Comparison of ENCODE assay signal across 1 cellular context in the genomic region with DNA sequence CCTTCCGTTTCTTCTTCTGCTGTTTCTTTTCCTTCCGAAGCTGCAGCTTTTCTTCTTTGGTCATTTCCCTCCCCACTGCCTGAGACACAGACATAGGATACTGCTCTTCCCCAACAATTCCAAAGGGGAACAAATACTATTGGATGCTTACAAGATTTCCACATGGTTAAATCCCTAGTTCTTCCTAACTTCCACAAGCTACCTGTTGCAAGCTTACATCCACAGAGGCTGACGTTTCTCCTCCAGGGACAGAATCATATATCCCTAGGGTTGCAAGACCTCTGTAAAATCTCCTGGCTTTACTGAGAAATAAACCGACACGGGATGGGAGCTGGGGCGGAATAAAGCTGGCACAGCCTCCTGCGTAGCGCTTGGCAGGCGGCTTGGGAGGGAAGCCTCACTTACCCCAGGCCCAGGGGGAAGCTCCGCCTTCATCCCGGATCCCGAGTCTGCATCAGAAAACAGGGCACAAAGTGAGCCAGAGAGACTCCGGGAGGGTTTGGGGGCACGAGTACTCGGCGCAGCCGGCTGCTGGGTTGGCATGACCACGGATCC.
TF ChIP-seq lines count a peak whose summit lies in the region.

No MANE protein-coding gene starts in this region.

TF ChIP-seq in GM23338, 12 proteins besides CTCF, POLR2A, EP300 and RAD21 (continued from another document):
- TF ChIP-seq, protein P1, sequence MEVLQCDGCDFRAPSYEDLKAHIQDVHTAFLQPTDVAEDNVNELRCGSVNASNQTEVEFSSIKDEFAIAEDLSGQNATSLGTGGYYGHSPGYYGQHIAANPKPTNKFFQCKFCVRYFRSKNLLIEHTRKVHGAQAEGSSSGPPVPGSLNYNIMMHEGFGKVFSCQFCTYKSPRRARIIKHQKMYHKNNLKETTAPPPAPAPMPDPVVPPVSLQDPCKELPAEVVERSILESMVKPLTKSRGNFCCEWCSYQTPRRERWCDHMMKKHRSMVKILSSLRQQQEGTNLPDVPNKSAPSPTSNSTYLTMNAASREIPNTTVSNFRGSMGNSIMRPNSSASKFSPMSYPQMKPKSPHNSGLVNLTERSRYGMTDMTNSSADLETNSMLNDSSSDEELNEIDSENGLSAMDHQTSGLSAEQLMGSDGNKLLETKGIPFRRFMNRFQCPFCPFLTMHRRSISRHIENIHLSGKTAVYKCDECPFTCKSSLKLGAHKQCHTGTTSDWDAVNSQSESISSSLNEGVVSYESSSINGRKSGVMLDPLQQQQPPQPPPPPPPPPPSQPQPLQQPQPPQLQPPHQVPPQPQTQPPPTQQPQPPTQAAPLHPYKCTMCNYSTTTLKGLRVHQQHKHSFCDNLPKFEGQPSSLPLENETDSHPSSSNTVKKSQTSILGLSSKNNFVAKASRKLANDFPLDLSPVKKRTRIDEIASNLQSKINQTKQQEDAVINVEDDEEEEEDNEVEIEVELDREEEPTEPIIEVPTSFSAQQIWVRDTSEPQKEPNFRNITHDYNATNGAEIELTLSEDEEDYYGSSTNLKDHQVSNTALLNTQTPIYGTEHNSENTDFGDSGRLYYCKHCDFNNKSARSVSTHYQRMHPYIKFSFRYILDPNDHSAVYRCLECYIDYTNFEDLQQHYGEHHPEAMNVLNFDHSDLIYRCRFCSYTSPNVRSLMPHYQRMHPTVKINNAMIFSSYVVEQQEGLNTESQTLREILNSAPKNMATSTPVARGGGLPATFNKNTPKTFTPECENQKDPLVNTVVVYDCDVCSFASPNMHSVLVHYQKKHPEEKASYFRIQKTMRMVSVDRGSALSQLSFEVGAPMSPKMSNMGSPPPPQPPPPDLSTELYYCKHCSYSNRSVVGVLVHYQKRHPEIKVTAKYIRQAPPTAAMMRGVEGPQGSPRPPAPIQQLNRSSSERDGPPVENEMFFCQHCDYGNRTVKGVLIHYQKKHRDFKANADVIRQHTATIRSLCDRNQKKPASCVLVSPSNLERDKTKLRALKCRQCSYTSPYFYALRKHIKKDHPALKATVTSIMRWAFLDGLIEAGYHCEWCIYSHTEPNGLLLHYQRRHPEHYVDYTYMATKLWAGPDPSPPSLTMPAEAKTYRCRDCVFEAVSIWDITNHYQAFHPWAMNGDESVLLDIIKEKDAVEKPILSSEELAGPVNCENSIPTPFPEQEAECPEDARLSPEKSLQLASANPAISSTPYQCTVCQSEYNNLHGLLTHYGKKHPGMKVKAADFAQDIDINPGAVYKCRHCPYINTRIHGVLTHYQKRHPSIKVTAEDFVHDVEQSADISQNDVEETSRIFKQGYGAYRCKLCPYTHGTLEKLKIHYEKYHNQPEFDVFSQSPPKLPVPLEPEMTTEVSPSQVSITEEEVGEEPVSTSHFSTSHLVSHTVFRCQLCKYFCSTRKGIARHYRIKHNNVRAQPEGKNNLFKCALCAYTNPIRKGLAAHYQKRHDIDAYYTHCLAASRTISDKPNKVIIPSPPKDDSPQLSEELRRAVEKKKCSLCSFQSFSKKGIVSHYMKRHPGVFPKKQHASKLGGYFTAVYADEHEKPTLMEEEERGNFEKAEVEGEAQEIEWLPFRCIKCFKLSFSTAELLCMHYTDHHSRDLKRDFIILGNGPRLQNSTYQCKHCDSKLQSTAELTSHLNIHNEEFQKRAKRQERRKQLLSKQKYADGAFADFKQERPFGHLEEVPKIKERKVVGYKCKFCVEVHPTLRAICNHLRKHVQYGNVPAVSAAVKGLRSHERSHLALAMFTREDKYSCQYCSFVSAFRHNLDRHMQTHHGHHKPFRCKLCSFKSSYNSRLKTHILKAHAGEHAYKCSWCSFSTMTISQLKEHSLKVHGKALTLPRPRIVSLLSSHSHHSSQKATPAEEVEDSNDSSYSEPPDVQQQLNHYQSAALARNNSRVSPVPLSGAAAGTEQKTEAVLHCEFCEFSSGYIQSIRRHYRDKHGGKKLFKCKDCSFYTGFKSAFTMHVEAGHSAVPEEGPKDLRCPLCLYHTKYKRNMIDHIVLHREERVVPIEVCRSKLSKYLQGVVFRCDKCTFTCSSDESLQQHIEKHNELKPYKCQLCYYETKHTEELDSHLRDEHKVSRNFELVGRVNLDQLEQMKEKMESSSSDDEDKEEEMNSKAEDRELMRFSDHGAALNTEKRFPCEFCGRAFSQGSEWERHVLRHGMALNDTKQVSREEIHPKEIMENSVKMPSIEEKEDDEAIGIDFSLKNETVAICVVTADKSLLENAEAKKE (CRISPR knock-in tag; IDR thresholded peaks at IDR 0.05): no peak
- TF ChIP-seq JUNB (IDR thresholded peaks at IDR 0.05; ENCODE audit: unreplicated experiment) (no peak), EZH2 (IDR thresholded peaks at IDR 0.05; ENCODE audit: low read depth, unreplicated experiment) (no peak), ZNF331 (CRISPR knock-in tag; IDR thresholded peaks at IDR 0.05; ENCODE audit: low read depth) (no peak), POLR2AphosphoS5 (IDR thresholded peaks at IDR 0.05; ENCODE audit: low read depth) (no peak), ZNF114 (CRISPR knock-in tag; IDR thresholded peaks at IDR 0.05) (no peak)
